ENCODE assay signal across 22 cellular contexts in the genomic region with DNA sequence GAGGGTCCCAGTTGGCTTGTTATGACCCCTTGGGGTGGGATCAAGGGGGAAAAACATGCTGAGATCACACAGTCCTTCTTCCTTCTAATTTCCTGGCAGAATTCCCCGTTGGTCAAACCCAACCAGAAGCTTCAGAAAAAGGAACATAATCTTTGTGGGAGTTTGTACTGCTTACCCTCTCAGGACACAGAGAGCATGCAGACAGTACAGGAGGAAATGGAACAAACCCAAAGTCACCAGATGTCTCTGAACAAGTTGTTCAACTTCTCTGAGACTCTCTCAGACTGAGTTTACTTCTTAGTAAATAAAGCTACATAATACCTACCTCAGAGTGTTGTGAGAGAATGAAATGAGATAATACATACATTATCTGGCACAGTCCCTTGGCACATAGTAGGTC.
"Had no signal": no experiment of that assay in that cellular context is flagged by ENCODE, and none has a peak within 500 bp of the region (broad histone marks: within the 10 kb centered on the region; RNA-seq: fewer than 3 reads in every experiment).

No MANE protein-coding gene starts in this region.

- H3K27ac ChIP-seq: dorsolateral prefrontal cortex, ovary, right lobe of liver, thoracic aorta, tibial nerve, upper lobe of right lung, uterus had no signal

- DNase-seq: dorsolateral prefrontal cortex; effector CD4-positive, alpha-beta T cell; hypothalamus; immature natural killer cell; islet precursor cell; kidney glomerular epithelial cell; mesenchymal stem cell; naive thymus-derived CD4-positive, alpha-beta T cell; occipital lobe; ovary; right lobe of liver; small intestine; stimulated activated CD4-positive, alpha-beta T cell treated with anti-CD3 and anti-CD28 coated beads, Interleukin-15, amount 100 ng/mL, for 24 hours; stimulated activated CD4-positive, alpha-beta T cell treated with anti-CD3 and anti-CD28 coated beads, Interleukin-2, amount 100 ng/mL, for 48 hours; stimulated activated naive B cell treated with anti-CD40 and anti-IgM and Interleukin-4, amounts not matched to agents 10 μg/mL and 1 μg/mL and 100 μg/mL, for 72 hours; upper lobe of right lung; uterus had no signal

- H3K4me3 Mint-ChIP-seq: immature natural killer cell; mesothelial cell of epicardium; naive thymus-derived CD4-positive, alpha-beta T cell; nephron; stimulated activated naive B cell treated with anti-CD40 and anti-IgM and Interleukin-4, amounts not matched to agents 10 μg/mL and 1 μg/mL and 100 μg/mL, for 72 hours; stimulated activated naive CD8-positive, alpha-beta T cell treated with anti-CD3 and anti-CD28 coated beads, Interleukin-15, Interleukin-2, amounts not matched to agents 100 ng/mL and 50 ng/mL, for 24 hours had no signal

- H3K36me3 ChIP-seq: ovary, right lobe of liver, thoracic aorta, tibial nerve, upper lobe of right lung, uterus had no signal

- H3K9me3 Mint-ChIP-seq: mesothelial cell of epicardium; nephron; stimulated activated naive B cell treated with anti-CD40 and anti-IgM and Interleukin-4, amounts not matched to agents 10 μg/mL and 1 μg/mL and 100 μg/mL, for 72 hours; stimulated activated naive CD8-positive, alpha-beta T cell treated with anti-CD3 and anti-CD28 coated beads, Interleukin-15, Interleukin-2, amounts not matched to agents 100 ng/mL and 50 ng/mL, for 24 hours had no signal

- H3K4me3 ChIP-seq: dorsolateral prefrontal cortex, ovary, right lobe of liver, thoracic aorta, tibial nerve, upper lobe of right lung, uterus had no signal

- H3K36me3 Mint-ChIP-seq: immature natural killer cell; mesothelial cell of epicardium; stimulated activated naive B cell treated with anti-CD40 and anti-IgM and Interleukin-4, amounts not matched to agents 10 μg/mL and 1 μg/mL and 100 μg/mL, for 72 hours had no signal

- ATAC-seq: naive thymus-derived CD4-positive, alpha-beta T cell; right lobe of liver; stimulated activated naive B cell treated with anti-CD40 and anti-IgM and Interleukin-4, amounts not matched to agents 10 μg/mL and 1 μg/mL and 100 μg/mL, for 72 hours; upper lobe of right lung had no signal

- H3K27me3 ChIP-seq: ovary, right lobe of liver, tibial nerve, upper lobe of right lung, uterus had no signal

- H3K4me1 Mint-ChIP-seq: immature natural killer cell; mesothelial cell of epicardium; naive thymus-derived CD4-positive, alpha-beta T cell; nephron; stimulated activated naive B cell treated with anti-CD40 and anti-IgM and Interleukin-4, amounts not matched to agents 10 μg/mL and 1 μg/mL and 100 μg/mL, for 72 hours had no signal

- H3K4me1 ChIP-seq: right lobe of liver, tibial nerve, upper lobe of right lung, uterus had no signal

- H3K27ac Mint-ChIP-seq: immature natural killer cell; mesothelial cell of epicardium; naive thymus-derived CD4-positive, alpha-beta T cell; nephron; stimulated activated naive B cell treated with anti-CD40 and anti-IgM and Interleukin-4, amounts not matched to agents 10 μg/mL and 1 μg/mL and 100 μg/mL, for 72 hours; stimulated activated naive CD8-positive, alpha-beta T cell treated with anti-CD3 and anti-CD28 coated beads, Interleukin-15, Interleukin-2, amounts not matched to agents 100 ng/mL and 50 ng/mL, for 24 hours had no signal
